In the genomic region with DNA sequence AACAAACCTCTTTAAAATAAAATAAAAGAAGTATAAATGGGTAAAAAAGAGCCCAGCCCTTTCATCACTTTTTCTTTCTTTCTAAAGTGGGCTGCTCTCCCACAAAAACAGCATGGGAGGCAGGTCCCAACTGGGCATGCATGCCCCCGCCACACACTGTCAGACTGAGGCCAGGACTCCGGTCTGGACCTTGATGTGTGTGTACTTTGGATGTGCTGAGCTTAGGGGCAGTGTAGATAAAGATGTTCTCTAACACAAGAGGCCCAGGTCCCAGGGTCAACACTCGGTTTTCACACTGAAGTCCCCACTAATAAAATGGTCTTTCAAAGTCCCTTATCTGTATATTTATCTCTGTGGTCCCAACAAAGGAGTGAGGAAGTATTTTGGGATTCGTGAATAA, we compare ENCODE assay signal across 18 cellular contexts. TPM values are rescaled to one million over a fixed set of nuclear protein-coding genes. Genes with fewer than 3 reads are reported as not detected.
"Had no signal": no experiment of that assay in that cellular context is flagged by ENCODE, and none has a peak within 500 bp of the region (broad histone marks: within the 10 kb centered on the region; RNA-seq: fewer than 3 reads in every experiment).

No MANE protein-coding gene starts in this region.

- H3K4me3 ChIP-seq: body of pancreas, coronary artery, gastroesophageal sphincter, lung, tibial nerve, vagina had no signal

- ATAC-seq: activated CD8-positive, alpha-beta memory T cell treated with anti-CD3 and anti-CD28 coated beads, Interleukin-2, amount 10 ng/mL, durations not matched to agents 7 days and 5 days; body of pancreas; gastroesophageal sphincter had no signal

- H3K27ac ChIP-seq: body of pancreas, coronary artery, tibial nerve, vagina had no signal

- H3K27me3 ChIP-seq: body of pancreas, gastroesophageal sphincter, tibial nerve, vagina had no signal

- H3K9me3 ChIP-seq: body of pancreas, gastroesophageal sphincter, tibial nerve, vagina had no signal

- H3K36me3 ChIP-seq: gastroesophageal sphincter, vagina had no signal

- DNase-seq: activated B cell treated with CpG ODN at 0.5 μM for 24 hours; activated CD4-positive, alpha-beta memory T cell treated with anti-CD3 and anti-CD28 coated beads, Interleukin-2, amount 10 ng/mL, durations not matched to agents 7 days and 5 days; activated CD4-positive, alpha-beta T cell treated with anti-CD3 and anti-CD28 coated beads for 48 hours; activated CD8-positive, alpha-beta memory T cell treated with anti-CD3 and anti-CD28 coated beads, Interleukin-2, amount 10 ng/mL, durations not matched to agents 7 days and 5 days; activated naive CD4-positive, alpha-beta T cell treated with Interleukin-2 at 50 U/mL for 16 hours; body of pancreas; midbrain; nucleus accumbens; small intestine; stimulated activated CD4-positive, alpha-beta T cell treated with anti-CD3 and anti-CD28 coated beads, Interleukin-15, amount 100 ng/mL, for 24 hours; stimulated activated CD4-positive, alpha-beta T cell treated with anti-CD3 and anti-CD28 coated beads, Interleukin-2, amount 100 ng/mL, for 48 hours; T-helper 1 cell; T-helper 9 cell had no signal

- H3K4me1 ChIP-seq: vagina had no signal

RNA-seq across cellular contexts. Expression of gene ADGRA3, which starts 44.4 kb away (rescaled TPM):
- total RNA-seq: activated B cell treated with CpG ODN at 0.5 μM for 24 hours had no signal
